ENCODE assay signal across 9 cellular contexts in genomic region chr12:53208877-53209463, GRCh38. TPM values are rescaled to one million over a fixed set of nuclear protein-coding genes. Genes with fewer than 3 reads are reported as not detected.
DNase-seq lines count a peak whose midpoint lies in the region; ATAC-seq and TF ChIP-seq lines count a peak whose summit lies in the region.
"Had no signal": no experiment of that assay in that cellular context is flagged by ENCODE, and none has a peak within 500 bp of the region (broad histone marks: within the 10 kb centered on the region; RNA-seq: fewer than 3 reads in every experiment).

No MANE protein-coding gene starts in this region.

- peak; percentile 27 to 28 for ATAC-seq in activated CD4-positive, CD25-positive, alpha-beta regulatory T cell treated with anti-CD3 and anti-CD28 coated beads, Interleukin-2, amount 50 U/mL, for 24 hours
- peak; percentile 38 for ATAC-seq in HG03280 (IDR thresholded peaks at IDR 0.05; ENCODE audit: unreplicated experiment)
- ATAC-seq in stimulated activated effector memory CD8-positive, alpha-beta T cell treated with anti-CD3 and anti-CD28 coated beads, Interleukin-12 subunit alpha, Interleukin-12 subunit beta, amount 100 ng/mL, for 72 hours = peak; percentile 19

- POLR2A ChIA-PET in activated CD4-positive, alpha-beta memory T cell treated with anti-CD3 and anti-CD28 coated beads for 36 hours (lab: Charles Lee) = interaction anchor here (0.6 to 5.1 kb wide), 9 partner anchors 8 to 471 kb away, joined by 3 to 33 read pairs (median 4); partner anchors contain the start of genes AAAS and MYG1

- no peaks in the 10 kb centered on the region for H3K9me3 Mint-ChIP-seq in activated CD4-positive, alpha-beta memory T cell treated with anti-CD3 and anti-CD28 coated beads for 36 hours
- H3K9me3 Mint-ChIP-seq in stimulated activated effector memory CD8-positive, alpha-beta T cell treated with anti-CD3 and anti-CD28 coated beads, Interleukin-12 subunit alpha, Interleukin-12 subunit beta, amount 100 ng/mL, for 72 hours = no peaks in the 10 kb centered on the region

- H3K4me1 Mint-ChIP-seq in activated CD4-positive, alpha-beta memory T cell treated with anti-CD3 and anti-CD28 coated beads for 36 hours (ENCODE audit: low read depth) = peaks cover 66% of the 10 kb centered on the region
- peaks cover 91% of the 10 kb centered on the region for H3K4me1 Mint-ChIP-seq in stimulated activated effector memory CD8-positive, alpha-beta T cell treated with anti-CD3 and anti-CD28 coated beads, Interleukin-12 subunit alpha, Interleukin-12 subunit beta, amount 100 ng/mL, for 72 hours

- CTCF ChIA-PET in activated CD4-positive, alpha-beta memory T cell treated with anti-CD3 and anti-CD28 coated beads for 36 hours (lab: Charles Lee) = interaction anchor here (0.8 to 13.0 kb wide), 17 partner anchors 8 to 299 kb away, joined by 3 to 164 read pairs (median 5); partner anchors contain the start of genes AAAS and MYG1

- no peaks in the 10 kb centered on the region for H3K27me3 Mint-ChIP-seq in activated CD4-positive, alpha-beta memory T cell treated with anti-CD3 and anti-CD28 coated beads for 36 hours

- no peak for DNase-seq in activated CD4-positive, CD25-positive, alpha-beta regulatory T cell treated with anti-CD3 and anti-CD28 coated beads, Interleukin-2, amount 50 U/mL, for 72 hours
- peak; percentile 61 for DNase-seq in activated CD4-positive, alpha-beta memory T cell treated with anti-CD3 and anti-CD28 coated beads for 36 hours
- no peak for DNase-seq in stimulated activated effector memory CD8-positive, alpha-beta T cell treated with anti-CD3 and anti-CD28 coated beads, Interleukin-12 subunit alpha, Interleukin-12 subunit beta, amount 100 ng/mL, for 72 hours (ENCODE audit: low spot score in 2 of 2)
- DNase-seq in coronary artery (ENCODE audit: low spot score) (no peak), substantia nigra (lab: John Stamatoyannopoulos, UW) (no peak), HuH-7 (ENCODE audit: low spot score) (no peak)
- DNase-seq: glutamatergic neuron had no signal

- H3K27ac ChIP-seq in coronary artery (peak overlapping the region in 1 of 2 donors; percentile 29), substantia nigra (ENCODE audit: low read depth, low read length, poor library complexity, severe bottlenecking) (no peak overlapping the region)

- H3K27ac Mint-ChIP-seq in activated CD4-positive, alpha-beta memory T cell treated with anti-CD3 and anti-CD28 coated beads for 36 hours = peak overlapping the region; percentile 80
- peak overlapping the region; percentile 83 for H3K27ac Mint-ChIP-seq in stimulated activated effector memory CD8-positive, alpha-beta T cell treated with anti-CD3 and anti-CD28 coated beads, Interleukin-12 subunit alpha, Interleukin-12 subunit beta, amount 100 ng/mL, for 72 hours

- intact Hi-C loops in activated CD4-positive, alpha-beta memory T cell treated with anti-CD3 and anti-CD28 coated beads for 36 hours (cut with micrococcal nuclease) = loop anchor here (1.0 kb wide), 2 partner anchors 9 to 10 kb away; no protein-coding TSS in a partner anchor

- H3K4me3 ChIP-seq in coronary artery = no peak overlapping the region

- H3K4me3 Mint-ChIP-seq in activated CD4-positive, alpha-beta memory T cell treated with anti-CD3 and anti-CD28 coated beads for 36 hours = peak overlapping the region; percentile 61
- H3K4me3 Mint-ChIP-seq in stimulated activated effector memory CD8-positive, alpha-beta T cell treated with anti-CD3 and anti-CD28 coated beads, Interleukin-12 subunit alpha, Interleukin-12 subunit beta, amount 100 ng/mL, for 72 hours = peak overlapping the region; percentile 85

- peaks cover 25% of the 10 kb centered on the region for H3K36me3 Mint-ChIP-seq in activated CD4-positive, alpha-beta memory T cell treated with anti-CD3 and anti-CD28 coated beads for 36 hours
- peaks cover 86% of the 10 kb centered on the region for H3K36me3 Mint-ChIP-seq in stimulated activated effector memory CD8-positive, alpha-beta T cell treated with anti-CD3 and anti-CD28 coated beads, Interleukin-12 subunit alpha, Interleukin-12 subunit beta, amount 100 ng/mL, for 72 hours

- no peak for TF ChIP-seq CTCF in coronary artery (IDR thresholded peaks at IDR 0.05)

RNA-seq across cellular contexts. Expression of gene ITGB7, which starts 1.9 kb away (rescaled TPM):
- 100 to 1,000 TPM; 168 to 169 TPM for total RNA-seq in activated CD4-positive, alpha-beta memory T cell treated with anti-CD3 and anti-CD28 coated beads for 36 hours

RNA-seq across cellular contexts. Expression of gene RARG, which starts 23.0 kb away (rescaled TPM):
- 10 to 100 TPM; 21.8 to 25.2 TPM for total RNA-seq in activated CD4-positive, alpha-beta memory T cell treated with anti-CD3 and anti-CD28 coated beads for 36 hours

RNA-seq across cellular contexts. Expression of gene CSAD, which starts 28.2 kb away (rescaled TPM):
- 10 to 100 TPM; 21.4 to 23.7 TPM for total RNA-seq in activated CD4-positive, alpha-beta memory T cell treated with anti-CD3 and anti-CD28 coated beads for 36 hours

RNA-seq across cellular contexts. Expression of gene ZNF740, which starts 28.4 kb away (rescaled TPM):
- total RNA-seq in activated CD4-positive, alpha-beta memory T cell treated with anti-CD3 and anti-CD28 coated beads for 36 hours = 10 to 100 TPM; 32.6 to 37.5 TPM

RNA-seq across cellular contexts. Expression of gene ESPL1, which starts 59.1 kb away (rescaled TPM):
- 10 to 100 TPM; 70.0 to 77.2 TPM for total RNA-seq in activated CD4-positive, alpha-beta memory T cell treated with anti-CD3 and anti-CD28 coated beads for 36 hours
